In genomic region chr15:94287794-94288246, GRCh38 we compare ENCODE assay signal across 8 cellular contexts. TPM values are rescaled to one million over a fixed set of nuclear protein-coding genes. Genes with fewer than 3 reads are reported as not detected.
DNase-seq lines count a peak whose midpoint lies in the region; ATAC-seq and TF ChIP-seq lines count a peak whose summit lies in the region.

No MANE protein-coding gene starts in this region.

- H3K4me3 ChIP-seq in upper lobe of right lung = no peak overlapping the region

- TF ChIP-seq CTCF in activated CD8-positive, alpha-beta T cell treated with anti-CD3 and anti-CD28 coated beads for 36 hours (IDR thresholded peaks at IDR 0.05) = no peak
- no peak for TF ChIP-seq CTCF in upper lobe of right lung (IDR thresholded peaks at IDR 0.05)

- no peaks in the 10 kb centered on the region for H3K9me3 ChIP-seq in upper lobe of right lung

- H3K9me3 Mint-ChIP-seq in activated CD8-positive, alpha-beta T cell treated with anti-CD3 and anti-CD28 coated beads for 36 hours = peaks cover 5% of the 10 kb centered on the region

- H3K36me3 ChIP-seq in upper lobe of right lung = no peaks in the 10 kb centered on the region

- CTCF ChIA-PET in activated CD8-positive, alpha-beta T cell treated with anti-CD3 and anti-CD28 coated beads for 36 hours (lab: Charles Lee) = interaction anchor here (0.8 to 3.6 kb wide), 12 partner anchors 10 to 124 kb away, joined by 3 to 15 read pairs (median 4); no protein-coding TSS in a partner anchor

- ATAC-seq in GM19372 (IDR thresholded peaks at IDR 0.05; ENCODE audit: low read depth, unreplicated experiment) = peak; percentile 98
- ATAC-seq in HG03342 (IDR thresholded peaks at IDR 0.05; ENCODE audit: unreplicated experiment) = peak; percentile 98
- peak; percentile 97 for ATAC-seq in activated CD8-positive, alpha-beta T cell treated with anti-CD3 and anti-CD28 coated beads for 36 hours
- ATAC-seq in upper lobe of right lung = peak; percentile 73

- DNase-seq in Daoy (ENCODE audit: low read depth) = peak; percentile 34
- DNase-seq in activated CD8-positive, alpha-beta T cell treated with anti-CD3 and anti-CD28 coated beads for 36 hours = peak; percentile 78
- DNase-seq in upper lobe of right lung = no peak
- DNase-seq in NCI-H524 treated with DMSO at 0.1 percent for 48 hours (lab: John Stamatoyannopoulos, UW) = no peak
- DNase-seq in NCI-H2227 (lab: John Stamatoyannopoulos, UW; ENCODE audit: unreplicated experiment) = no peak
- DNase-seq in globus pallidus (ENCODE audit: low spot score) = no peak

- H3K4me1 ChIP-seq in upper lobe of right lung = no peaks in the 10 kb centered on the region

- no peaks in the 10 kb centered on the region for H3K27me3 ChIP-seq in upper lobe of right lung

- peak overlapping the region; percentile 89 for H3K27ac Mint-ChIP-seq in activated CD8-positive, alpha-beta T cell treated with anti-CD3 and anti-CD28 coated beads for 36 hours

- H3K27me3 Mint-ChIP-seq in activated CD8-positive, alpha-beta T cell treated with anti-CD3 and anti-CD28 coated beads for 36 hours = no peaks in the 10 kb centered on the region

- H3K27ac ChIP-seq in upper lobe of right lung = no peak overlapping the region

- H3K4me1 Mint-ChIP-seq in activated CD8-positive, alpha-beta T cell treated with anti-CD3 and anti-CD28 coated beads for 36 hours (ENCODE audit: low read depth) = peaks cover 39% of the 10 kb centered on the region

- peaks cover 18% of the 10 kb centered on the region for H3K36me3 Mint-ChIP-seq in activated CD8-positive, alpha-beta T cell treated with anti-CD3 and anti-CD28 coated beads for 36 hours (ENCODE audit: low read depth)

- POLR2A ChIA-PET in activated CD8-positive, alpha-beta T cell treated with anti-CD3 and anti-CD28 coated beads for 36 hours (lab: Charles Lee) = interaction anchor here (0.7 to 2.1 kb wide), 4 partner anchors 13 to 57 kb away, joined by 3 to 7 read pairs (median 3); no protein-coding TSS in a partner anchor

- intact Hi-C loops in activated CD8-positive, alpha-beta T cell treated with anti-CD3 and anti-CD28 coated beads for 36 hours (cut with micrococcal nuclease) = loop anchor here (2.0 kb wide), 1 partner anchor 17 kb away; no protein-coding TSS in a partner anchor
- intact Hi-C loops in upper lobe of right lung (cut with DNase I) = no loop called here

- peak overlapping the region; percentile 71 for H3K4me3 Mint-ChIP-seq in activated CD8-positive, alpha-beta T cell treated with anti-CD3 and anti-CD28 coated beads for 36 hours

RNA-seq across cellular contexts. Expression of gene MCTP2, which starts 56.5 kb away (rescaled TPM):
- 3.7 TPM in 2 replicates for total RNA-seq in Daoy (2014; rRNA removed; shearing (Covaris generic))
- 10 to 100 TPM; 16.2 to 18.3 TPM for total RNA-seq in activated CD8-positive, alpha-beta T cell treated with anti-CD3 and anti-CD28 coated beads for 36 hours
- 35.3 TPM for total RNA-seq in upper lobe of right lung

Comparison
In these comparisons a context has a peak if more than half of its experiments do, and no peak if none do; other contexts are left out.
1. DNase-seq: peak in Daoy (single experiment) and activated CD8-positive, alpha-beta T cell treated with anti-CD3 and anti-CD28 coated beads for 36 hours (single experiment); none in upper lobe of right lung (single experiment), NCI-H524 treated with DMSO at 0.1 percent for 48 hours (single experiment), NCI-H2227 (single experiment) and globus pallidus (single experiment).
2. Peak in every context shown above with its lines, with median percentiles within 50 percentile points of each other: ATAC-seq.